Comparison of ENCODE assay signal across 8 cellular contexts in genomic region chr3:160129459-160130061, GRCh38.
DNase-seq lines count a peak whose midpoint lies in the region; ATAC-seq and TF ChIP-seq lines count a peak whose summit lies in the region.

No MANE protein-coding gene starts in this region.

- H3K9me3 ChIP-seq in MG63 = no peaks in the 10 kb centered on the region
- H3K9me3 ChIP-seq in upper lobe of right lung = no peaks in the 10 kb centered on the region
- H3K9me3 ChIP-seq in hepatocyte (ENCODE audit: low read depth) = no peaks in the 10 kb centered on the region

- H3K27me3 ChIP-seq in MG63 (no peaks in the 10 kb centered on the region), upper lobe of right lung (no peaks in the 10 kb centered on the region), hepatocyte (no peaks in the 10 kb centered on the region)

- no peaks in the 10 kb centered on the region for H4K20me1 ChIP-seq in hepatocyte (ENCODE audit: insufficient read depth, poor library complexity, severe bottlenecking)

- TF ChIP-seq CTCF in AG09309 (IDR thresholded peaks at IDR 0.05; ENCODE audit: control insufficient read depth, insufficient read depth, low read depth, low read length, missing control alignments) = no peak
- TF ChIP-seq CTCF in upper lobe of right lung (IDR thresholded peaks at IDR 0.05) = no peak
- no peak for TF ChIP-seq CTCF in hepatocyte (IDR thresholded peaks at IDR 0.05; ENCODE audit: poor library complexity)

- no peaks in the 10 kb centered on the region for H3K36me3 ChIP-seq in MG63
- H3K36me3 ChIP-seq in upper lobe of right lung = no peaks in the 10 kb centered on the region
- no peaks in the 10 kb centered on the region for H3K36me3 ChIP-seq in hepatocyte (replicated peaks; ENCODE audit: insufficient read depth, low read depth)

- peaks cover 11% of the 10 kb centered on the region for H3K4me1 ChIP-seq in upper lobe of right lung
- H3K4me1 ChIP-seq in hepatocyte (ENCODE audit: insufficient read depth) = no peaks in the 10 kb centered on the region

- H3K4me3 ChIP-seq in AG09309 (ENCODE audit: control insufficient read depth, low read depth, low read length) (no peak overlapping the region), MG63 (no peak overlapping the region), upper lobe of right lung (no peak overlapping the region), hepatocyte (no peak overlapping the region)

- ATAC-seq in GM21381 (IDR thresholded peaks at IDR 0.05; ENCODE audit: unreplicated experiment) = peak; percentile 57
- peak; percentile 59 for ATAC-seq in upper lobe of right lung

- no peak for TF ChIP-seq POLR2A in erythroblast (IDR thresholded peaks at IDR 0.05; ENCODE audit: low read length)

- 68% methylated on average over 4 of the region's 4 CpGs for WGBS in hepatocyte (ENCODE audit: low lambda C conversion rate, missing lambda C conversion rate)

- H3K79me2 ChIP-seq in hepatocyte = no peaks in the 10 kb centered on the region

- DNase-seq in AG09309 (ENCODE audit: low read depth) = peak; percentile 97
- DNase-seq in MG63 = peak; percentile 68
- DNase-seq in dermis microvascular lymphatic vessel endothelial cell (ENCODE audit: low read depth in 2 of 2) = peak; percentile 85 to 95
- DNase-seq in upper lobe of right lung = no peak
- no peak for DNase-seq in erythroblast (lab: John Stamatoyannopoulos, UW)
- no peak for DNase-seq in NCI-H524 treated with DMSO at 0.1 percent for 48 hours (lab: John Stamatoyannopoulos, UW)
- no peak for DNase-seq in hepatocyte (ENCODE audit: low spot score)

- no peak overlapping the region for H2AFZ ChIP-seq in hepatocyte

- intact Hi-C loops in upper lobe of right lung (cut with DNase I) = no loop called here

- no peaks in the 10 kb centered on the region for H3K9me2 ChIP-seq in hepatocyte (replicated peaks; ENCODE audit: insufficient read depth)

- H3K27ac ChIP-seq in upper lobe of right lung (no peak overlapping the region), hepatocyte (no peak overlapping the region)

- H3K4me2 ChIP-seq in hepatocyte = no peak overlapping the region

Comparison
In these comparisons a context has a peak if more than half of its experiments do, and no peak if none do; other contexts are left out.
1. DNase-seq: peak in AG09309 (single experiment), MG63 (single experiment) and dermis microvascular lymphatic vessel endothelial cell (2 of 2); none in upper lobe of right lung (single experiment), erythroblast (0 of 2), NCI-H524 treated with DMSO at 0.1 percent for 48 hours (single experiment) and hepatocyte (single experiment).